1 cellular context compared by ENCODE assay signal in genomic region chr7:116731019-116731388, GRCh38.
TF ChIP-seq lines count a peak whose summit lies in the region.

No MANE protein-coding gene starts in this region.

TF ChIP-seq in liver, 16 proteins besides CTCF, POLR2A, EP300 and RAD21 (continued from another document):
- TF ChIP-seq HNF4A (conservative IDR thresholded peaks at IDR 0.05), result peak in 1 of 2 donors; percentile 19
